In genomic region chr10:15106352-15107013, GRCh38 we compare ENCODE assay signal across 8 cellular contexts. TPM values are rescaled to one million over a fixed set of nuclear protein-coding genes. Genes with fewer than 3 reads are reported as not detected.
DNase-seq lines count a peak whose midpoint lies in the region; FAIRE-seq and TF ChIP-seq lines count a peak whose summit lies in the region.
"Had no signal": no experiment of that assay in that cellular context is flagged by ENCODE, and none has a peak within 500 bp of the region (broad histone marks: within the 10 kb centered on the region; RNA-seq: fewer than 3 reads in every experiment).

No MANE protein-coding gene starts in this region.

- H3K9ac ChIP-seq in keratinocyte (ENCODE audit: control insufficient read depth, extremely low read depth, insufficient read depth, low read length), result no peak overlapping the region

- peaks cover 3% of the 10 kb centered on the region for H4K20me1 ChIP-seq in keratinocyte (ENCODE audit: control insufficient read depth, extremely low read depth, insufficient read depth, low read length)

- H2AFZ ChIP-seq in keratinocyte (ENCODE audit: control insufficient read depth, low read length), result peak overlapping the region; percentile 64

- H3K4me3 ChIP-seq in GM12865 (ENCODE audit: low read depth, low read length) (no peak overlapping the region), brain microvascular endothelial cell (ENCODE audit: low read depth, low read length) (no peak overlapping the region), keratinocyte (ENCODE audit: control insufficient read depth in 2 of 3, extremely low read depth in 1 of 3, insufficient read depth in 2 of 3, low read depth in 1 of 3, low read length in 3 of 3) (no peak overlapping the region)

- CTCF ChIA-PET in HEK293T (lab: Yijun Ruan, JAX), result interaction anchor here (0.5 to 1.3 kb wide), 3 partner anchors 21 to 238 kb away, joined by 3 read pairs; no protein-coding TSS in a partner anchor

- in situ Hi-C loops in brain microvascular endothelial cell (cut with HindIII; ENCODE audit: low pct_ligation_motif_present, low sequenced_read_pairs), result no loop called here

- no peaks in the 10 kb centered on the region for H3K27me3 ChIP-seq in brain microvascular endothelial cell (replicated peaks)
- H3K27me3 ChIP-seq in keratinocyte (ENCODE audit: control insufficient read depth, extremely low read depth, insufficient read depth, low read length), result no peaks in the 10 kb centered on the region

- no peaks in the 10 kb centered on the region for H3K9me3 ChIP-seq in keratinocyte (ENCODE audit: control insufficient read depth, low read depth, low read length)

- peak; percentile 75 for DNase-seq in GM12865 (ENCODE audit: low read depth)
- peak; percentile 75 for DNase-seq in HEK293T (ENCODE audit: extremely low spot score)
- DNase-seq in NCI-H146 treated with DMSO at 0.1 percent for 48 hours (lab: John Stamatoyannopoulos, UW; ENCODE audit: unreplicated experiment), result peak; percentile 74
- peak; percentile 83 for DNase-seq in brain microvascular endothelial cell
- DNase-seq in keratinocyte (ENCODE audit: low read depth, low spot score), result no peak
- DNase-seq in stimulated activated CD4-positive, alpha-beta T cell treated with anti-CD3 and anti-CD28 coated beads, Interleukin-1b, Interleukin-23, amount 100 ng/mL, for 48 hours, result peak; percentile 62

- peaks cover 13% of the 10 kb centered on the region for H3K79me2 ChIP-seq in keratinocyte (ENCODE audit: control insufficient read depth, insufficient read depth, low read length)

- H3K27ac ChIP-seq in VCaP, result no peak overlapping the region
- no peak overlapping the region for H3K27ac ChIP-seq in brain microvascular endothelial cell
- H3K27ac ChIP-seq in keratinocyte (ENCODE audit: control insufficient read depth, insufficient read depth, low read length), result no peak overlapping the region

- TF ChIP-seq CTCF in GM12865 (IDR thresholded peaks at IDR 0.05; ENCODE audit: insufficient read depth, low read depth, low read length, missing control alignments) (peak; percentile 92), VCaP (conservative IDR thresholded peaks at IDR 0.05) (peak; percentile 93), brain microvascular endothelial cell (IDR thresholded peaks at IDR 0.05; ENCODE audit: low read depth, low read length, missing control alignments) (peak; percentile 98), keratinocyte (optimal IDR thresholded peaks at IDR 0.05 in 1 of 3, IDR thresholded peaks at IDR 0.05 in 1 of 3, conservative IDR thresholded peaks at IDR 0.05 in 1 of 3; ENCODE audit: extremely low read depth in 1 of 3, insufficient read depth in 2 of 3, low read length in 3 of 3) (peak; percentile 85 to 94 (median 86))

- dilution Hi-C loops in keratinocyte (cut with MboI; ENCODE audit: extremely low pct_ligation_motif_present, low sequenced_read_pairs), result no loop called here

- H3K4me2 ChIP-seq in keratinocyte (ENCODE audit: control insufficient read depth, extremely low read depth, insufficient read depth, low read depth, low read length), result no peak overlapping the region

- no peaks in the 10 kb centered on the region for H3K4me1 ChIP-seq in keratinocyte (ENCODE audit: control insufficient read depth, extremely low read depth, insufficient read depth, low read length)

- H3K36me3 ChIP-seq in brain microvascular endothelial cell (replicated peaks) (peaks cover 56% of the 10 kb centered on the region), keratinocyte (ENCODE audit: control insufficient read depth in 2 of 2, extremely low read depth in 1 of 2, insufficient read depth in 2 of 2, low read length in 2 of 2) (peaks cover 12 to 21% of the 10 kb centered on the region in 2 experiments)

- POLR2A ChIA-PET in HEK293T (lab: Yijun Ruan, JAX), result interaction anchor here (0.8 to 2.3 kb wide), 3 partner anchors 147 to 269 kb away, joined by 3 to 7 read pairs (median 3); partner anchors contain the start of genes CDNF, HSPA14, MEIG1 and MSANTD7

- no peaks in the 10 kb centered on the region for H3K9me1 ChIP-seq in keratinocyte (ENCODE audit: control insufficient read depth, extremely low read depth, insufficient read depth, low read length)

- FAIRE-seq in keratinocyte (lab: Jason Lieb, UNC), result peak; percentile 74
- FAIRE-seq: islet of Langerhans had no signal

TF ChIP-seq in HEK293T, 16 proteins besides CTCF, POLR2A, EP300 and RAD21:
- no peak for TF ChIP-seq SP1 (IDR thresholded peaks at IDR 0.05)
- TF ChIP-seq ARNT (IDR thresholded peaks at IDR 0.05), result peak; percentile 34; the same call in 1 of the 2 replicates

RNA-seq across cellular contexts. Expression of gene RPP38, which starts 9.3 kb away (rescaled TPM):
- 27.6 to 46.0 TPM (median 32.4 TPM) in 3 replicates for polyA plus RNA-seq in keratinocyte
- polyA plus RNA-seq in keratinocyte (2011; ENCODE audit: low read depth), result 56.8 TPM
- polyA plus RNA-seq in keratinocyte (2011; cell fraction: cytosol; rRNA removed), result 39.0 and 54.1 TPM in 2 replicates
- 32.5 and 36.8 TPM in 2 replicates for polyA plus RNA-seq in keratinocyte (2011; cell fraction: nucleus; rRNA removed)
- polyA plus RNA-seq in keratinocyte (2012; ENCODE audit: low replicate concordance), result 24.5 and 26.3 TPM in 2 replicates
- polyA minus RNA-seq in keratinocyte, result 10.6 to 14.9 TPM (median 14.4 TPM) in 3 replicates
- 15.2 TPM for polyA minus RNA-seq in keratinocyte (2011; cell fraction: cytosol; rRNA and poly(A)+ RNA removed)
- 4.0 and 8.5 TPM in 2 replicates for polyA minus RNA-seq in keratinocyte (2011; cell fraction: nucleus; rRNA and poly(A)+ RNA removed)

RNA-seq across cellular contexts. Expression of gene ACBD7, which starts 17.9 kb away (rescaled TPM):
- polyA plus RNA-seq in keratinocyte, result 0.08 to 0.20 TPM in 2 of 3 replicates, not detected in the other
- not detected for polyA plus RNA-seq in keratinocyte (2011; ENCODE audit: low read depth)
- polyA plus RNA-seq in keratinocyte (2011; cell fraction: cytosol; rRNA removed), result 0.05 and 0.09 TPM in 2 replicates
- polyA plus RNA-seq in keratinocyte (2011; cell fraction: nucleus; rRNA removed), result not detected in 2 replicates
- 0.10 TPM in 1 of 2 replicates, not detected in the other for polyA plus RNA-seq in keratinocyte (2012; ENCODE audit: low replicate concordance)
- polyA minus RNA-seq in keratinocyte, result 0.26 TPM in 1 of 3 replicates, not detected in the others
- polyA minus RNA-seq in keratinocyte (2011; cell fraction: cytosol; rRNA and poly(A)+ RNA removed), result not detected
- polyA minus RNA-seq in keratinocyte (2011; cell fraction: nucleus; rRNA and poly(A)+ RNA removed), result not detected in 2 replicates
